In genomic region chr15:57655809-57656208, GRCh38 we compare ENCODE assay signal across 17 cellular contexts. TPM values are rescaled to one million over a fixed set of nuclear protein-coding genes. Genes with fewer than 3 reads are reported as not detected.
DNase-seq lines count a peak whose midpoint lies in the region; TF ChIP-seq lines count a peak whose summit lies in the region.
"Had no signal": no experiment of that assay in that cellular context is flagged by ENCODE, and none has a peak within 500 bp of the region (broad histone marks: within the 10 kb centered on the region; RNA-seq: fewer than 3 reads in every experiment).

No MANE protein-coding gene starts in this region.

- no peak overlapping the region for H3K4me2 ChIP-seq in GM23248 (ENCODE audit: unreplicated experiment)
- H3K4me2 ChIP-seq: BLaER1 treated with 17β-estradiol and CSF1 and Interleukin-3, amounts not matched to agents 10 nM and 100 nM had no signal

- H2AFZ ChIP-seq in GM23248, result no peak overlapping the region
- H2AFZ ChIP-seq: parathyroid adenoma had no signal

- H3K4me3 ChIP-seq in left ventricle myocardium inferior, result no peak overlapping the region
- no peak overlapping the region for H3K4me3 ChIP-seq in subcutaneous abdominal adipose tissue (ENCODE audit: low read depth in 1 of 5, low read length in 5 of 5)
- no peak overlapping the region for H3K4me3 ChIP-seq in GM23248
- H3K4me3 ChIP-seq: BLaER1 treated with 17β-estradiol and CSF1 and Interleukin-3, amounts not matched to agents 10 nM and 100 nM; thoracic aorta had no signal

- in situ Hi-C loops in SK-MEL-5 (cut with HindIII; ENCODE audit: low pct_unique_long_range_greater_than_20kb, low sequenced_read_pairs) (no loop called here), GM23248 (cut with MboI) (no loop called here)

- H3K9ac ChIP-seq in subcutaneous abdominal adipose tissue (ENCODE audit: low read length in 5 of 5), result no peak overlapping the region
- H3K9ac ChIP-seq in GM23248, result no peak overlapping the region
- H3K9ac ChIP-seq: BLaER1 treated with 17β-estradiol and CSF1 and Interleukin-3, amounts not matched to agents 10 nM and 100 nM; parathyroid adenoma had no signal

- intact Hi-C loops in left ventricle myocardium inferior (cut with micrococcal nuclease) (no loop called here), cardiac septum (cut with DNase I) (no loop called here)

- 95 to 100% methylated on average over 1 of the region's 1 CpG for WGBS in GM23248 (ENCODE audit: low coverage in 1 of 2, low lambda C conversion rate in 2 of 2, missing lambda C conversion rate in 2 of 2), 2 experiments

- TF ChIP-seq CTCF in left ventricle myocardium inferior (IDR thresholded peaks at IDR 0.05; ENCODE audit: borderline replicate concordance), result no peak

- H4K20me1 ChIP-seq in GM23248 (ENCODE audit: insufficient read depth), result no peaks in the 10 kb centered on the region
- H4K20me1 ChIP-seq: BLaER1 treated with 17β-estradiol and CSF1 and Interleukin-3, amounts not matched to agents 10 nM and 100 nM had no signal

- H3K36me3 ChIP-seq in left ventricle myocardium inferior (peaks cover 8% of the 10 kb centered on the region), subcutaneous abdominal adipose tissue (ENCODE audit: control insufficient read depth in 5 of 5, insufficient read depth in 5 of 5, low read length in 5 of 5) (peaks cover 4 to 30% (median 19%) of the 10 kb centered on the region in 5 donors), GM23248 (ENCODE audit: low read depth) (no peaks in the 10 kb centered on the region)
- H3K36me3 ChIP-seq: BLaER1 treated with 17β-estradiol and CSF1 and Interleukin-3, amounts not matched to agents 10 nM and 100 nM; thoracic aorta had no signal

- DNase-seq in left ventricle myocardium inferior (no peak), cardiac septum (ENCODE audit: low spot score) (no peak), SK-MEL-5 (ENCODE audit: low read depth, low spot score) (peak; percentile 22), globus pallidus (ENCODE audit: low spot score) (peak; percentile 26), NOMO-1 treated with DMSO at 0.1 percent for 48 hours (lab: John Stamatoyannopoulos, UW; ENCODE audit: unreplicated experiment) (no peak), GM23248 (no peak), RKO (ENCODE audit: low spot score) (no peak)
- DNase-seq: activated CD4-positive, alpha-beta T cell treated with anti-CD3 and anti-CD28 coated beads for 48 hours; kidney glomerular epithelial cell; natural killer cell; NCI-H2029; NCI-H446; T-helper 1 cell had no signal

- no peaks in the 10 kb centered on the region for H3K27me3 ChIP-seq in left ventricle myocardium inferior (ENCODE audit: low read depth)
- H3K27me3 ChIP-seq in subcutaneous abdominal adipose tissue (ENCODE audit: control insufficient read depth in 5 of 5, insufficient read depth in 4 of 5, low read length in 5 of 5), result no peaks in the 10 kb centered on the region
- no peaks in the 10 kb centered on the region for H3K27me3 ChIP-seq in GM23248 (replicated peaks; ENCODE audit: insufficient read depth)
- H3K27me3 ChIP-seq: BLaER1 treated with 17β-estradiol and CSF1 and Interleukin-3, amounts not matched to agents 10 nM and 100 nM had no signal

- H3K27ac ChIP-seq in left ventricle myocardium inferior (replicated peaks) (peak overlapping the region; percentile 72), subcutaneous abdominal adipose tissue (ENCODE audit: low read depth, low read length) (peak overlapping the region; percentile 78), GM23248 (no peak overlapping the region)
- H3K27ac ChIP-seq: BLaER1 treated with 17β-estradiol and CSF1 and Interleukin-3, amounts not matched to agents 10 nM and 100 nM; parathyroid adenoma; thoracic aorta had no signal

- no peaks in the 10 kb centered on the region for H3K9me2 ChIP-seq in GM23248 (ENCODE audit: insufficient read depth)

- no peaks in the 10 kb centered on the region for H3K79me2 ChIP-seq in GM23248 (ENCODE audit: insufficient read depth)
- H3K79me2 ChIP-seq: parathyroid adenoma had no signal

- peaks cover 5% of the 10 kb centered on the region for H3F3A ChIP-seq in GM23248 (ENCODE audit: insufficient read depth)

- peaks cover 66% of the 10 kb centered on the region for H3K4me1 ChIP-seq in left ventricle myocardium inferior
- H3K4me1 ChIP-seq in subcutaneous abdominal adipose tissue (ENCODE audit: control insufficient read depth in 5 of 5, insufficient read depth in 5 of 5, low read length in 5 of 5), result peaks cover 5 to 23% (median 15%) of the 10 kb centered on the region in 5 donors
- H3K4me1 ChIP-seq in GM23248 (ENCODE audit: insufficient read depth), result peaks cover 11% of the 10 kb centered on the region
- H3K4me1 ChIP-seq: BLaER1 treated with 17β-estradiol and CSF1 and Interleukin-3, amounts not matched to agents 10 nM and 100 nM; parathyroid adenoma had no signal

- no peaks in the 10 kb centered on the region for H3K9me3 ChIP-seq in left ventricle myocardium inferior (replicated peaks)
- no peaks in the 10 kb centered on the region for H3K9me3 ChIP-seq in subcutaneous abdominal adipose tissue (ENCODE audit: control insufficient read depth in 5 of 5, low read length in 5 of 5)
- no peaks in the 10 kb centered on the region for H3K9me3 ChIP-seq in GM23248 (ENCODE audit: low read depth)
- H3K9me3 ChIP-seq: BLaER1 treated with 17β-estradiol and CSF1 and Interleukin-3, amounts not matched to agents 10 nM and 100 nM; thoracic aorta had no signal

RNA-seq across cellular contexts. Expression of gene POLR2M, which starts 50.7 kb away (rescaled TPM):
- total RNA-seq in left ventricle myocardium inferior (53.6 TPM), cardiac septum (80.8 TPM)
- 339 and 530 TPM in 2 replicates for total RNA-seq in SK-MEL-5 (2014; rRNA removed; shearing (Covaris generic))
- polyA plus RNA-seq in SK-MEL-5 (2015; cell fraction: cytosol; rRNA removed), result 205 and 509 TPM in 2 replicates
- 15.3 and 209 TPM in 2 replicates for polyA plus RNA-seq in SK-MEL-5 (2015; cell fraction: nucleus; rRNA removed)
- total RNA-seq in GM23248 (2014; rRNA removed; shearing (Covaris generic)), result 56.1 and 226 TPM in 2 replicates
- polyA plus RNA-seq in GM23248 (2016; fragmentation: Nextera tagmentation; extraction: Ambion mirVana), result 38.6 and 39.3 TPM in 2 replicates

Comparison
In these comparisons a context has a peak if more than half of its experiments do, and no peak if none do; other contexts are left out.
1. DNase-seq: peak in SK-MEL-5 (single experiment) and globus pallidus (single experiment); none in left ventricle myocardium inferior (single experiment), cardiac septum (single experiment), NOMO-1 treated with DMSO at 0.1 percent for 48 hours (single experiment), GM23248 (single experiment) and RKO (single experiment).